Comparison of ENCODE assay signal across 16 cellular contexts in genomic region chr3:105809204-105809893, GRCh38. TPM values are rescaled to one million over a fixed set of nuclear protein-coding genes. Genes with fewer than 3 reads are reported as not detected.
DNase-seq lines count a peak whose midpoint lies in the region; ATAC-seq, FAIRE-seq and TF ChIP-seq lines count a peak whose summit lies in the region.
"Had no signal": no experiment of that assay in that cellular context is flagged by ENCODE, and none has a peak within 500 bp of the region (broad histone marks: within the 10 kb centered on the region; RNA-seq: fewer than 3 reads in every experiment).

No MANE protein-coding gene starts in this region.

- dilution Hi-C loops in endothelial cell of umbilical vein (cut with MboI; ENCODE audit: extremely low pct_ligation_motif_present, low sequenced_read_pairs): no loop called here

- CTCF ChIA-PET in PC-3 (lab: Charles Lee): no interaction called here
- CTCF ChIA-PET in endothelial cell of umbilical vein (lab: Charles Lee): interaction anchor here (0.9 to 1.2 kb wide), 2 partner anchors 9 to 13 kb away, joined by 3 read pairs; no protein-coding TSS in a partner anchor

- H3K9me2 ChIP-seq in PC-3 (replicated peaks; ENCODE audit: low read length): no peaks in the 10 kb centered on the region

- no peak overlapping the region for H3K9ac ChIP-seq in PC-3 (ENCODE audit: low read length)
- no peak overlapping the region for H3K9ac ChIP-seq in endothelial cell of umbilical vein (replicated peaks; ENCODE audit: extremely low read depth, insufficient read depth, low read length)

- TF ChIP-seq CTCF in PC-3 (conservative IDR thresholded peaks at IDR 0.05; ENCODE audit: low read depth, low read length) (no peak), endothelial cell of umbilical vein (IDR thresholded peaks at IDR 0.05; ENCODE audit: extremely low read depth in 1 of 2, insufficient read depth in 1 of 2, low read depth in 1 of 2, low read length in 2 of 2) (no peak), pancreas (IDR thresholded peaks at IDR 0.05) (no peak)

- H3K4me3 Mint-ChIP-seq in activated CD4-positive, alpha-beta T cell treated with anti-CD3 and anti-CD28 coated beads, Interleukin-2, amount 10 ng/mL, durations not matched to agents 24 days and 14 days: no peak overlapping the region
- no peak overlapping the region for H3K4me3 Mint-ChIP-seq in stimulated activated naive B cell treated with anti-CD40 and anti-IgM and Interleukin-4, amounts not matched to agents 10 μg/mL and 1 μg/mL and 100 μg/mL, for 72 hours
- H3K4me3 Mint-ChIP-seq: CD14-positive monocyte had no signal

- no peaks in the 10 kb centered on the region for H3K9me3 ChIP-seq in PC-3 (ENCODE audit: low read length)
- no peaks in the 10 kb centered on the region for H3K9me3 ChIP-seq in endothelial cell of umbilical vein (replicated peaks; ENCODE audit: control insufficient read depth, insufficient read depth, low read length)
- H3K9me3 ChIP-seq in pancreas: no peaks in the 10 kb centered on the region
- H3K9me3 ChIP-seq: uterus had no signal

- peaks cover 3% of the 10 kb centered on the region for H3K9me3 Mint-ChIP-seq in activated CD4-positive, alpha-beta T cell treated with anti-CD3 and anti-CD28 coated beads, Interleukin-2, amount 10 ng/mL, durations not matched to agents 24 days and 14 days
- H3K9me3 Mint-ChIP-seq in stimulated activated naive B cell treated with anti-CD40 and anti-IgM and Interleukin-4, amounts not matched to agents 10 μg/mL and 1 μg/mL and 100 μg/mL, for 72 hours: peaks cover 3 to 4% of the 10 kb centered on the region in 2 donors
- H3K9me3 Mint-ChIP-seq: CD14-positive monocyte had no signal

- 9 to 11% methylated on average over 2 of the region's 2 CpGs for WGBS in pancreas, 2 donors

- no peak overlapping the region for H3K27ac ChIP-seq in PC-3 (ENCODE audit: low read length)
- no peak overlapping the region for H3K27ac ChIP-seq in endothelial cell of umbilical vein (ENCODE audit: insufficient read depth, low read depth, low read length)
- H3K27ac ChIP-seq in pancreas: peak overlapping the region in 1 of 4 donors; percentile 15
- H3K27ac ChIP-seq: cardiac muscle cell, uterus had no signal

- H3K9me1 ChIP-seq in endothelial cell of umbilical vein (replicated peaks; ENCODE audit: control insufficient read depth, extremely low read depth, insufficient read depth, low read length): no peaks in the 10 kb centered on the region

- H3K36me3 ChIP-seq in PC-3 (ENCODE audit: low read depth, low read length): no peaks in the 10 kb centered on the region
- H3K36me3 ChIP-seq in endothelial cell of umbilical vein (ENCODE audit: control insufficient read depth in 2 of 2, extremely low read depth in 1 of 2, insufficient read depth in 2 of 2, low read length in 2 of 2): no peaks in the 10 kb centered on the region
- H3K36me3 ChIP-seq in pancreas: no peaks in the 10 kb centered on the region
- H3K36me3 ChIP-seq: cardiac muscle cell, uterus had no signal

- no peaks in the 10 kb centered on the region for H3K27me3 ChIP-seq in PC-3 (ENCODE audit: low read length)
- no peaks in the 10 kb centered on the region for H3K27me3 ChIP-seq in endothelial cell of umbilical vein (ENCODE audit: control insufficient read depth in 2 of 2, insufficient read depth in 2 of 2, low read length in 2 of 2)
- H3K27me3 ChIP-seq in pancreas: no peaks in the 10 kb centered on the region
- H3K27me3 ChIP-seq: cardiac muscle cell, uterus had no signal

- ATAC-seq in PC-3: no peak
- ATAC-seq in pancreas: peak in 3 of 4 donors; percentile 34 to 52 (median 47)
- no peak for ATAC-seq in stimulated activated naive B cell treated with anti-CD40 and anti-IgM and Interleukin-4, amounts not matched to agents 10 μg/mL and 1 μg/mL and 100 μg/mL, for 72 hours (replicated peaks)
- ATAC-seq in GM19397 (IDR thresholded peaks at IDR 0.05; ENCODE audit: unreplicated experiment): no peak
- ATAC-seq: activated naive CD4-positive, alpha-beta T cell treated with anti-CD3 and anti-CD28 coated beads, Interleukin-2, amount 50 U/mL, for 72 hours had no signal

- POLR2A ChIA-PET in PC-3 (lab: Charles Lee; ENCODE audit: unreplicated experiment) (interaction anchor here (0.6 kb wide), 1 partner anchor 14 kb away, joined by 3 read pairs; no protein-coding TSS in a partner anchor), endothelial cell of umbilical vein (lab: Charles Lee) (no interaction called here)

- no peak for TF ChIP-seq POLR2A in endothelial cell of umbilical vein (IDR thresholded peaks at IDR 0.05; ENCODE audit: low read depth, low read length)

- H3K79me2 ChIP-seq in PC-3 (ENCODE audit: low read length): peaks cover 19% of the 10 kb centered on the region
- peaks cover 3% of the 10 kb centered on the region for H3K79me2 ChIP-seq in endothelial cell of umbilical vein (ENCODE audit: control insufficient read depth, insufficient read depth, low read length)

- H3K27me3 Mint-ChIP-seq in activated CD4-positive, alpha-beta T cell treated with anti-CD3 and anti-CD28 coated beads, Interleukin-2, amount 10 ng/mL, durations not matched to agents 24 days and 14 days: no peaks in the 10 kb centered on the region
- no peaks in the 10 kb centered on the region for H3K27me3 Mint-ChIP-seq in stimulated activated naive B cell treated with anti-CD40 and anti-IgM and Interleukin-4, amounts not matched to agents 10 μg/mL and 1 μg/mL and 100 μg/mL, for 72 hours

- no TSS peak for BruUV-seq in PC-3 (replicated peaks; lab: Mats Ljungman, UMichigan)
- BruUV-seq in endothelial cell of umbilical vein (replicated peaks; lab: Mats Ljungman, UMichigan): no TSS peak

- H3K4me3 ChIP-seq in PC-3 (ENCODE audit: low read length) (no peak overlapping the region), endothelial cell of umbilical vein (replicated peaks in 1 of 3; ENCODE audit: insufficient read depth in 1 of 3, low read depth in 1 of 3, low read length in 3 of 3) (no peak overlapping the region), pancreas (no peak overlapping the region)
- H3K4me3 ChIP-seq: cardiac muscle cell, uterus had no signal

- peaks cover 5% of the 10 kb centered on the region for H3F3A ChIP-seq in PC-3 (ENCODE audit: low read length, unreplicated experiment)

- H3K4me2 ChIP-seq in PC-3 (ENCODE audit: low read length): peak overlapping the region; percentile 9; the same call in 1 of the 2 replicates
- no peak overlapping the region for H3K4me2 ChIP-seq in endothelial cell of umbilical vein (ENCODE audit: insufficient read depth, low read length)

- H3K4me1 Mint-ChIP-seq in activated CD4-positive, alpha-beta T cell treated with anti-CD3 and anti-CD28 coated beads, Interleukin-2, amount 10 ng/mL, durations not matched to agents 24 days and 14 days: peaks cover 46% of the 10 kb centered on the region
- H3K4me1 Mint-ChIP-seq in stimulated activated naive B cell treated with anti-CD40 and anti-IgM and Interleukin-4, amounts not matched to agents 10 μg/mL and 1 μg/mL and 100 μg/mL, for 72 hours: peaks cover 19 to 38% of the 10 kb centered on the region in 2 donors

- H3K4me1 ChIP-seq in PC-3 (ENCODE audit: insufficient read depth, low read length) (peaks cover 67% of the 10 kb centered on the region), endothelial cell of umbilical vein (ENCODE audit: control insufficient read depth, extremely low read depth, insufficient read depth, low read length) (peaks cover 13% of the 10 kb centered on the region), pancreas (peaks cover 18 to 39% (median 37%) of the 10 kb centered on the region in 3 donors)
- H3K4me1 ChIP-seq: uterus had no signal

- peak overlapping the region; percentile 56 for H3K27ac Mint-ChIP-seq in activated CD4-positive, alpha-beta T cell treated with anti-CD3 and anti-CD28 coated beads, Interleukin-2, amount 10 ng/mL, durations not matched to agents 24 days and 14 days
- H3K27ac Mint-ChIP-seq in stimulated activated naive B cell treated with anti-CD40 and anti-IgM and Interleukin-4, amounts not matched to agents 10 μg/mL and 1 μg/mL and 100 μg/mL, for 72 hours: no peak overlapping the region

- H4K20me1 ChIP-seq in PC-3 (ENCODE audit: low read length): no peaks in the 10 kb centered on the region
- peaks cover 3% of the 10 kb centered on the region for H4K20me1 ChIP-seq in endothelial cell of umbilical vein (replicated peaks; ENCODE audit: control insufficient read depth, extremely low read depth, insufficient read depth, low read length)

- DNase-seq in activated CD4-positive, alpha-beta T cell treated with anti-CD3 and anti-CD28 coated beads, Interleukin-2, amount 10 ng/mL, durations not matched to agents 24 days and 14 days: no peak
- no peak for DNase-seq in activated CD4-positive, alpha-beta T cell treated with anti-CD3 and anti-CD28 coated beads for 48 hours
- peak; percentile 25 for DNase-seq in PC-3
- DNase-seq in endothelial cell of umbilical vein (ENCODE audit: low read depth, low spot score): peak; percentile 40
- no peak for DNase-seq in pancreas
- no peak for DNase-seq in stimulated activated naive B cell treated with anti-CD40 and anti-IgM and Interleukin-4, amounts not matched to agents 10 μg/mL and 1 μg/mL and 100 μg/mL, for 72 hours
- DNase-seq in activated CD4-positive, CD25-positive, alpha-beta regulatory T cell treated with anti-CD3 and anti-CD28 coated beads, Interleukin-2, amount 50 U/mL, for 72 hours: no peak
- DNase-seq: effector CD8-positive, alpha-beta T cell; EL; hypothalamus; NCI-H1105; uterus had no signal

- no peak overlapping the region for H2AFZ ChIP-seq in PC-3 (ENCODE audit: low read length)
- H2AFZ ChIP-seq in endothelial cell of umbilical vein (ENCODE audit: low read depth, low read length): no peak overlapping the region

- intact Hi-C loops in activated CD4-positive, alpha-beta T cell treated with anti-CD3 and anti-CD28 coated beads, Interleukin-2, amount 10 ng/mL, durations not matched to agents 24 days and 14 days (cut with micrococcal nuclease): loop anchor here (5.0 kb wide), 1 partner anchor 37 kb away; no protein-coding TSS in a partner anchor
- intact Hi-C loops in PC-3 (cut with micrococcal nuclease) (no loop called here), endothelial cell of umbilical vein (cut with micrococcal nuclease) (no loop called here), pancreas (cut with DNase I) (no loop called here)

- H3K36me3 Mint-ChIP-seq in activated CD4-positive, alpha-beta T cell treated with anti-CD3 and anti-CD28 coated beads, Interleukin-2, amount 10 ng/mL, durations not matched to agents 24 days and 14 days (ENCODE audit: low read depth): peaks cover 56% of the 10 kb centered on the region
- H3K36me3 Mint-ChIP-seq in stimulated activated naive B cell treated with anti-CD40 and anti-IgM and Interleukin-4, amounts not matched to agents 10 μg/mL and 1 μg/mL and 100 μg/mL, for 72 hours: peaks cover 6 to 8% of the 10 kb centered on the region in 2 donors

- FAIRE-seq in endothelial cell of umbilical vein (lab: Jason Lieb, UNC) (no peak), pancreas (lab: Jason Lieb, UNC) (peak; percentile 72)

RNA-seq across cellular contexts. Expression of gene CBLB, which starts 59.5 kb away (rescaled TPM):
- 177 and 183 TPM in 2 replicates for total RNA-seq in activated CD4-positive, alpha-beta T cell treated with anti-CD3 and anti-CD28 coated beads, Interleukin-2, amount 10 ng/mL, durations not matched to agents 24 days and 14 days
- total RNA-seq in PC-3 (2014; rRNA removed): 20.0 and 23.9 TPM in 2 replicates
- 39.6 and 39.8 TPM in 2 replicates for total RNA-seq in endothelial cell of umbilical vein
- 17.1 and 17.8 TPM in 2 replicates for polyA plus RNA-seq in endothelial cell of umbilical vein
- 13.2 and 15.4 TPM in 2 replicates for polyA plus RNA-seq in endothelial cell of umbilical vein (2011; cell fraction: cytosol; rRNA removed)
- 62.4 and 64.5 TPM in 2 replicates for polyA plus RNA-seq in endothelial cell of umbilical vein (2011; cell fraction: nucleus; rRNA removed)
- 19.5 and 22.0 TPM in 2 replicates for polyA plus RNA-seq in endothelial cell of umbilical vein (2012)
- 43.2 and 47.8 TPM in 2 replicates for polyA minus RNA-seq in endothelial cell of umbilical vein
- 2.6 TPM for polyA minus RNA-seq in endothelial cell of umbilical vein (2011; cell fraction: cytosol; rRNA and poly(A)+ RNA removed)
- polyA minus RNA-seq in endothelial cell of umbilical vein (2011; cell fraction: nucleus; rRNA and poly(A)+ RNA removed): 139 and 164 TPM in 2 replicates
- total RNA-seq in pancreas: 10 to 100 TPM in 4 of 6 donors, 1 to 10 TPM in 2; 9.1 to 23.3 (median 12.3) TPM
- 1 to 10 TPM; 5.3 to 9.5 TPM for polyA plus RNA-seq in pancreas

Comparison
In these comparisons a context has a peak if more than half of its experiments do, and no peak if none do; other contexts are left out.
1. DNase-seq: peak in PC-3 (single experiment) and endothelial cell of umbilical vein (single experiment); none in activated CD4-positive, alpha-beta T cell treated with anti-CD3 and anti-CD28 coated beads, Interleukin-2, amount 10 ng/mL, durations not matched to agents 24 days and 14 days (single experiment), activated CD4-positive, alpha-beta T cell treated with anti-CD3 and anti-CD28 coated beads for 48 hours (single experiment), pancreas (0 of 6), stimulated activated naive B cell treated with anti-CD40 and anti-IgM and Interleukin-4, amounts not matched to agents 10 μg/mL and 1 μg/mL and 100 μg/mL, for 72 hours (single experiment) and activated CD4-positive, CD25-positive, alpha-beta regulatory T cell treated with anti-CD3 and anti-CD28 coated beads, Interleukin-2, amount 50 U/mL, for 72 hours (single experiment).
2. ATAC-seq: peak in pancreas (3 of 4); none in PC-3 (single experiment), stimulated activated naive B cell treated with anti-CD40 and anti-IgM and Interleukin-4, amounts not matched to agents 10 μg/mL and 1 μg/mL and 100 μg/mL, for 72 hours (0 of 2) and GM19397 (single experiment).